ENCODE assay signal across 8 cellular contexts in genomic region chr3:38164136-38164965, GRCh38. TPM values are rescaled to one million over a fixed set of nuclear protein-coding genes. Genes with fewer than 3 reads are reported as not detected.
DNase-seq lines count a peak whose midpoint lies in the region; ATAC-seq, FAIRE-seq and TF ChIP-seq lines count a peak whose summit lies in the region.

No MANE protein-coding gene starts in this region.

- H3K4me1 ChIP-seq in DND-41 (ENCODE audit: insufficient read depth, low read length) (peaks cover 37% of the 10 kb centered on the region), ascending aorta (peaks cover 0 to 22% of the 10 kb centered on the region in 2 donors), right lobe of liver (peaks cover 0 to 15% (median 0%) of the 10 kb centered on the region in 4 donors), upper lobe of left lung (peaks cover 14 to 29% (median 23%) of the 10 kb centered on the region in 4 donors)

- H3K4me3 ChIP-seq in DND-41 (ENCODE audit: low read depth in 1 of 2, low read length in 2 of 2) (peak overlapping the region; percentile 70 to 79), ascending aorta (peak overlapping the region; percentile 83 to 97), right lobe of liver (peak overlapping the region; percentile 29 to 87 (median 79)), upper lobe of left lung (peak overlapping the region in 3 of 4 donors; percentile 74 to 96 (median 94))

- no peak for FAIRE-seq in GM12892 (lab: Jason Lieb, UNC)

- peak in 1 of 4 donors; percentile 86 for TF ChIP-seq EP300 in upper lobe of left lung (IDR thresholded peaks at IDR 0.05)

- H3K4me2 ChIP-seq in DND-41 (ENCODE audit: insufficient read depth, low read length), result peak overlapping the region; percentile 72

- 45% methylated on average over 24 of the region's 40 CpGs for WGBS in right lobe of liver (ENCODE audit: insufficient coverage, low coverage, low lambda C conversion rate, missing lambda C conversion rate)
- WGBS in upper lobe of left lung, 2 donors, result 37 to 41% methylated on average over 16 to 39 of the region's 40 CpGs

- H3K9me3 ChIP-seq in DND-41 (ENCODE audit: insufficient read depth, low read length, severe bottlenecking) (no peaks in the 10 kb centered on the region), ascending aorta (no peaks in the 10 kb centered on the region), right lobe of liver (no peaks in the 10 kb centered on the region), upper lobe of left lung (no peaks in the 10 kb centered on the region)

- peak overlapping the region; percentile 96 for H2AFZ ChIP-seq in DND-41 (ENCODE audit: low read depth, low read length)

- H3K9ac ChIP-seq in DND-41 (ENCODE audit: low read depth, low read length), result peak overlapping the region; percentile 78

- H3K36me3 ChIP-seq in DND-41 (ENCODE audit: insufficient read depth, low read length) (no peaks in the 10 kb centered on the region; the same call in 1 of the 2 replicates), ascending aorta (no peaks in the 10 kb centered on the region), right lobe of liver (no peaks in the 10 kb centered on the region), upper lobe of left lung (no peaks in the 10 kb centered on the region)

- DNase-seq in DND-41 (no peak), ascending aorta (ENCODE audit: low spot score in 2 of 2) (no peak), right lobe of liver (peak in 1 of 3 donors; percentile 62), upper lobe of left lung (peak in 1 of 2 donors; percentile 84), DMS53 (lab: John Stamatoyannopoulos, UW) (no peak), GM12892 (ENCODE audit: insufficient read length) (no peak), occipital lobe (lab: John Stamatoyannopoulos, UW) (no peak)

- peaks cover 10% of the 10 kb centered on the region for H4K20me1 ChIP-seq in DND-41 (ENCODE audit: insufficient read depth, low read length)

- TF ChIP-seq POLR2A in right lobe of liver (IDR thresholded peaks at IDR 0.05), result peak; percentile 48
- TF ChIP-seq POLR2A in upper lobe of left lung (IDR thresholded peaks at IDR 0.05), result peak in 2 of 4 donors; percentile 55 to 61
- TF ChIP-seq POLR2A in GM12892 (IDR thresholded peaks at IDR 0.05; ENCODE audit: low read depth, low read length), result no peak; the same call in none of the 2 replicates

- H3K79me2 ChIP-seq in DND-41 (ENCODE audit: insufficient read depth, low read length), result peaks cover 40% of the 10 kb centered on the region

- intact Hi-C loops in ascending aorta (cut with DNase I), result loop anchor here (2.0 to 10.0 kb wide), 2 partner anchors 136 to 290 kb away; partner anchors contain the start of genes ACVR2B and PLCD1
- intact Hi-C loops in right lobe of liver (cut with DNase I), result no loop called here

- H3K27ac ChIP-seq in DND-41 (ENCODE audit: low read length) (peak overlapping the region; percentile 100), ascending aorta (peak overlapping the region; percentile 94 to 98), right lobe of liver (peak overlapping the region; percentile 92 to 98 (median 93)), upper lobe of left lung (peak overlapping the region; percentile 93 to 99 (median 98))

- peak; percentile 33 for ATAC-seq in DND-41 (ENCODE audit: insufficient read depth, low read depth)
- ATAC-seq in HG02885 (IDR thresholded peaks at IDR 0.05; ENCODE audit: poor library complexity, unreplicated experiment), result peak; percentile 13
- no peak for ATAC-seq in right lobe of liver
- no peak for ATAC-seq in upper lobe of left lung (ENCODE audit: low FRiP score in 2 of 2)

- H3K27me3 ChIP-seq in DND-41 (ENCODE audit: insufficient read depth, low read length, poor library complexity) (no peaks in the 10 kb centered on the region), ascending aorta (no peaks in the 10 kb centered on the region), right lobe of liver (no peaks in the 10 kb centered on the region), upper lobe of left lung (no peaks in the 10 kb centered on the region)

- TF ChIP-seq CTCF in DND-41 (IDR thresholded peaks at IDR 0.05; ENCODE audit: borderline replicate concordance, extremely low read depth, low read length, poor library complexity, severe bottlenecking) (no peak), ascending aorta (IDR thresholded peaks at IDR 0.05) (no peak), right lobe of liver (IDR thresholded peaks at IDR 0.05) (no peak), upper lobe of left lung (IDR thresholded peaks at IDR 0.05) (peak in 1 of 6 experiments; percentile 5)

RNA-seq across cellular contexts. Expression of gene OXSR1, which starts 1.0 kb away (rescaled TPM):
- 13.3 TPM for total RNA-seq in ascending aorta
- total RNA-seq in right lobe of liver, result 10 to 100 TPM; 12.0 to 20.3 (median 15.2) TPM
- 10 to 100 TPM; 26.6 to 43.7 (median 31.6) TPM for total RNA-seq in upper lobe of left lung
- 39.0 TPM for polyA plus RNA-seq in GM12892 (2012; ENCODE audit: missing spikeins)
- total RNA-seq in occipital lobe, result 54.9 TPM

RNA-seq across cellular contexts. Expression of gene MYD88, which starts 25.9 kb away (rescaled TPM):
- total RNA-seq in ascending aorta, result 38.8 TPM
- 10 to 100 TPM; 24.3 to 57.3 (median 37.0) TPM for total RNA-seq in right lobe of liver
- 100 to 1,000 TPM in 2 of 6 donors, 10 to 100 TPM in 4; 38.1 to 116 (median 83.3) TPM for total RNA-seq in upper lobe of left lung
- polyA plus RNA-seq in GM12892 (2012; ENCODE audit: missing spikeins), result 28.8 TPM
- total RNA-seq in occipital lobe, result 2.7 TPM

RNA-seq across cellular contexts. Expression of gene ACAA1, which starts 27.4 kb away (rescaled TPM):
- total RNA-seq in ascending aorta, result 52.6 TPM
- total RNA-seq in right lobe of liver, result 100 to 1,000 TPM; 192 to 441 (median 309) TPM
- total RNA-seq in upper lobe of left lung, result 100 to 1,000 TPM in 4 of 6 donors, 10 to 100 TPM in 2; 67.1 to 170 (median 116) TPM
- polyA plus RNA-seq in GM12892 (2012; ENCODE audit: missing spikeins), result 40.3 TPM
- 26.2 TPM for total RNA-seq in occipital lobe

Comparison
In these comparisons a context has a peak if more than half of its experiments do, and no peak if none do; other contexts are left out.
1. ATAC-seq: peak in DND-41 (single experiment) and HG02885 (single experiment); none in right lobe of liver (0 of 4) and upper lobe of left lung (0 of 2).
2. Peak in every context shown above with its lines, with median percentiles within 50 percentile points of each other: H3K27ac ChIP-seq and H3K4me3 ChIP-seq.